Comparison of ENCODE assay signal across 8 cellular contexts in genomic region chr6:69795469-69796080, GRCh38. TPM values are rescaled to one million over a fixed set of nuclear protein-coding genes. Genes with fewer than 3 reads are reported as not detected.
A peak's percentile ranks its signal among the peaks of the same experiment; 100 is the strongest.
DNase-seq lines count a peak whose midpoint lies in the region; ATAC-seq and TF ChIP-seq lines count a peak whose summit lies in the region.

No MANE protein-coding gene starts in this region.

- no peak for DNase-seq in activated naive CD4-positive, alpha-beta T cell treated with Interleukin-2 at 50 U/mL for 16 hours
- DNase-seq in Panc1 (ENCODE audit: low read depth, low spot score) (no peak), epithelial cell of proximal tubule (ENCODE audit: low read depth) (no peak), ovary (no peak), NCI-H1048 (lab: John Stamatoyannopoulos, UW) (no peak), GM19240 (ENCODE audit: insufficient read length, low spot score) (no peak)

- H3K36me3 ChIP-seq in Panc1 (ENCODE audit: control insufficient read depth, insufficient read depth, low read length): no peaks in the 10 kb centered on the region
- no peaks in the 10 kb centered on the region for H3K36me3 ChIP-seq in ovary

- H3K9me3 Mint-ChIP-seq in activated naive CD4-positive, alpha-beta T cell treated with anti-CD3 and anti-CD28 coated beads, Interleukin-2, amount 50 U/mL, for 24 hours: no peaks in the 10 kb centered on the region

- TF ChIP-seq EP300 in ovary (IDR thresholded peaks at IDR 0.05): no peak

- TSS peak; percentile 82 for BruUV-seq in Panc1 (replicated peaks; lab: Mats Ljungman, UMichigan)

- POLR2A ChIA-PET in Panc1 (lab: Charles Lee): no interaction called here

- H3K27ac Mint-ChIP-seq in activated naive CD4-positive, alpha-beta T cell treated with anti-CD3 and anti-CD28 coated beads, Interleukin-2, amount 50 U/mL, for 24 hours: peak overlapping the region; percentile 92

- no peaks in the 10 kb centered on the region for H3K27me3 ChIP-seq in Panc1 (ENCODE audit: control insufficient read depth, insufficient read depth, low read length)
- no peaks in the 10 kb centered on the region for H3K27me3 ChIP-seq in ovary

- WGBS in ovary, 3 donors: 14 to 20% (median 19%) methylated on average over 5 of the region's 5 CpGs

- in situ Hi-C loops in Panc1 (cut with HindIII; ENCODE audit: low pct_unique_long_range_greater_than_20kb, low sequenced_read_pairs): no loop called here

- peak; percentile 34 for ATAC-seq in HG02798 (IDR thresholded peaks at IDR 0.05; ENCODE audit: poor library complexity, unreplicated experiment)
- ATAC-seq in Panc1: no peak

- H3K9me3 ChIP-seq in Panc1 (ENCODE audit: control insufficient read depth, insufficient read depth, low read depth, low read length) (no peaks in the 10 kb centered on the region), ovary (no peaks in the 10 kb centered on the region)

- H3K4me1 Mint-ChIP-seq in activated naive CD4-positive, alpha-beta T cell treated with anti-CD3 and anti-CD28 coated beads, Interleukin-2, amount 50 U/mL, for 24 hours: peaks cover 65% of the 10 kb centered on the region

- H3K4me3 Mint-ChIP-seq in activated naive CD4-positive, alpha-beta T cell treated with anti-CD3 and anti-CD28 coated beads, Interleukin-2, amount 50 U/mL, for 24 hours: peak overlapping the region; percentile 94

- H3K27ac ChIP-seq in Panc1 (ENCODE audit: low read length) (peak overlapping the region; percentile 78), ovary (peak overlapping the region; percentile 93 to 94)

- no peak for TF ChIP-seq CTCF in Panc1 (IDR thresholded peaks at IDR 0.05)
- TF ChIP-seq CTCF in epithelial cell of proximal tubule (conservative IDR thresholded peaks at IDR 0.05; ENCODE audit: low read depth, low read length): no peak
- TF ChIP-seq CTCF in ovary (IDR thresholded peaks at IDR 0.05): no peak

- peaks cover 4% of the 10 kb centered on the region for H3K36me3 Mint-ChIP-seq in activated naive CD4-positive, alpha-beta T cell treated with anti-CD3 and anti-CD28 coated beads, Interleukin-2, amount 50 U/mL, for 24 hours

- H3K4me1 ChIP-seq in Panc1 (ENCODE audit: control insufficient read depth, insufficient read depth, low read length): peaks cover 10% of the 10 kb centered on the region
- peaks cover 5% of the 10 kb centered on the region for H3K4me1 ChIP-seq in ovary (ENCODE audit: insufficient read depth)

- CTCF ChIA-PET in Panc1 (lab: Charles Lee): interaction anchor here (1.0 to 1.2 kb wide), 2 partner anchors 66 to 72 kb away, joined by 7 read pairs; no protein-coding TSS in a partner anchor

- no peak for TF ChIP-seq POLR2A in ovary (IDR thresholded peaks at IDR 0.05)

- peak overlapping the region; percentile 76 to 89 for H3K4me3 ChIP-seq in Panc1 (ENCODE audit: low read depth in 2 of 2, low read length in 2 of 2)
- peak overlapping the region; percentile 82 for H3K4me3 ChIP-seq in epithelial cell of proximal tubule (ENCODE audit: low read depth, low read length)
- peak overlapping the region; percentile 95 for H3K4me3 ChIP-seq in ovary

- intact Hi-C loops in Panc1 (cut with micrococcal nuclease; ENCODE audit: unreplicated experiment): no loop called here
- intact Hi-C loops in ovary (cut with DNase I): no loop called here

- H3K27me3 Mint-ChIP-seq in activated naive CD4-positive, alpha-beta T cell treated with anti-CD3 and anti-CD28 coated beads, Interleukin-2, amount 50 U/mL, for 24 hours: no peaks in the 10 kb centered on the region

RNA-seq across cellular contexts. Expression of gene LMBRD1, which starts 1.2 kb away (rescaled TPM):
- total RNA-seq in Panc1 (2021; ENCODE audit: unreplicated experiment) (17.9 TPM), epithelial cell of proximal tubule (19.1 and 24.9 TPM in 2 replicates), ovary (10 to 100 TPM; 48.2 to 77.1 (median 54.0) TPM)
- polyA plus RNA-seq in Panc1 (2012; ENCODE audit: insufficient read length): 13.1 TPM
- 10 to 100 TPM; 52.0 to 83.0 TPM for polyA plus RNA-seq in ovary
